In genomic region chr15:73052679-73053397, GRCh38 we compare ENCODE assay signal across 8 cellular contexts. TPM values are rescaled to one million over a fixed set of nuclear protein-coding genes. Genes with fewer than 3 reads are reported as not detected.
DNase-seq lines count a peak whose midpoint lies in the region; ATAC-seq and TF ChIP-seq lines count a peak whose summit lies in the region.

No MANE protein-coding gene starts in this region.

- H3K4me3 ChIP-seq in RWPE2 (ENCODE audit: severe bottlenecking) (peak overlapping the region; percentile 94), adrenal gland (peak overlapping the region; percentile 16 to 96 (median 50)), parathyroid adenoma (ENCODE audit: low read depth, low read length) (peak overlapping the region; percentile 56)

- peak overlapping the region; percentile 58 for H2AFZ ChIP-seq in parathyroid adenoma

- TF ChIP-seq POLR2A in adrenal gland (IDR thresholded peaks at IDR 0.05), result no peak

- intact Hi-C loops in adrenal gland (cut with DNase I), result loop anchor here in 1 of 2 donors (10.0 kb wide), 1 partner anchor 258 kb away; no protein-coding TSS in a partner anchor
- intact Hi-C loops in left ventricle myocardium superior (cut with micrococcal nuclease), result no loop called here

- ATAC-seq in GM19035 (IDR thresholded peaks at IDR 0.05; ENCODE audit: unreplicated experiment) (peak; percentile 36), RWPE2 (ENCODE audit: low read depth) (peak; percentile 42), left ventricle myocardium superior (peak; percentile 10)

- WGBS in adrenal gland, 4 donors, result 0 to 2% (median 1%) methylated on average over 14 to 59 of the region's 59 CpGs

- peaks cover 35% of the 10 kb centered on the region for H3K27me3 ChIP-seq in RWPE2 (ENCODE audit: insufficient read depth, poor library complexity, severe bottlenecking)
- H3K27me3 ChIP-seq in adrenal gland, result no peaks in the 10 kb centered on the region
- H3K27me3 ChIP-seq in parathyroid adenoma (ENCODE audit: control insufficient read depth, insufficient read depth, low read length), result no peaks in the 10 kb centered on the region

- no peaks in the 10 kb centered on the region for H3K4me1 ChIP-seq in RWPE2 (ENCODE audit: insufficient read depth, poor library complexity, severe bottlenecking)
- H3K4me1 ChIP-seq in adrenal gland (replicated peaks in 1 of 2), result peaks cover 0 to 19% of the 10 kb centered on the region in 2 donors
- H3K4me1 ChIP-seq in parathyroid adenoma, result peaks cover 8% of the 10 kb centered on the region

- H3K27ac ChIP-seq in RWPE2 (ENCODE audit: poor library complexity, severe bottlenecking), result peak overlapping the region; percentile 27
- peak overlapping the region in 4 of 5 donors; percentile 70 to 91 (median 76) for H3K27ac ChIP-seq in adrenal gland
- no peak overlapping the region for H3K27ac ChIP-seq in parathyroid adenoma

- peak overlapping the region; percentile 66 for H3K4me2 ChIP-seq in parathyroid adenoma (ENCODE audit: low read length)

- H3K9me3 ChIP-seq in RWPE2 (ENCODE audit: severe bottlenecking), result no peaks in the 10 kb centered on the region
- H3K9me3 ChIP-seq in adrenal gland (replicated peaks in 1 of 3), result no peaks in the 10 kb centered on the region
- H3K9me3 ChIP-seq in parathyroid adenoma (ENCODE audit: control insufficient read depth, low read length), result no peaks in the 10 kb centered on the region

- no peaks in the 10 kb centered on the region for H3K79me2 ChIP-seq in parathyroid adenoma

- DNase-seq in AG08395 (ENCODE audit: low spot score) (peak; percentile 18), HuH-7.5 (ENCODE audit: low spot score) (peak; percentile 41), RWPE2 (ENCODE audit: low spot score) (peak; percentile 68), adrenal gland (peak; percentile 27 to 54 (median 42)), left ventricle myocardium superior (peak; percentile 46), SKM-1 treated with dmso at 0.1 percent for 144 hours (lab: John Stamatoyannopoulos, UW; ENCODE audit: unreplicated experiment) (no peak)

- TF ChIP-seq CTCF in RWPE2 (IDR thresholded peaks at IDR 0.05; ENCODE audit: poor library complexity, severe bottlenecking) (peak; percentile 82), adrenal gland (IDR thresholded peaks at IDR 0.05) (peak in 4 of 6 experiments; percentile 8 to 26 (median 20)), parathyroid adenoma (IDR thresholded peaks at IDR 0.05) (peak; percentile 18)

- no peak overlapping the region for H3K9ac ChIP-seq in parathyroid adenoma

- no peaks in the 10 kb centered on the region for H3K36me3 ChIP-seq in RWPE2 (ENCODE audit: low read depth)
- H3K36me3 ChIP-seq in adrenal gland (replicated peaks in 1 of 2), result no peaks in the 10 kb centered on the region
- H3K36me3 ChIP-seq in parathyroid adenoma (ENCODE audit: control insufficient read depth, insufficient read depth, low read length), result no peaks in the 10 kb centered on the region

RNA-seq across cellular contexts. Expression of gene NEO1, which starts 0.6 kb away (rescaled TPM):
- total RNA-seq in adrenal gland (10 to 100 TPM; 13.8 to 28.6 (median 20.9) TPM), left ventricle myocardium superior (14.4 TPM)
- polyA plus RNA-seq in adrenal gland, result 10 to 100 TPM in 1 of 3 donors, 1 to 10 TPM in 2; 5.7 to 14.9 (median 7.6) TPM

Comparison
In these comparisons a context has a peak if more than half of its experiments do, and no peak if none do; other contexts are left out.
1. CTCF ChIP-seq: peak in every context shown above with its lines; median percentile 82 in RWPE2; 20 in adrenal gland; 18 in parathyroid adenoma.